In genomic region chr14:100246809-100247428, GRCh38 we compare ENCODE assay signal across 8 cellular contexts. TPM values are rescaled to one million over a fixed set of nuclear protein-coding genes. Genes with fewer than 3 reads are reported as not detected.
DNase-seq lines count a peak whose midpoint lies in the region; ATAC-seq and TF ChIP-seq lines count a peak whose summit lies in the region.

No MANE protein-coding gene starts in this region.

- H3K4me3 ChIP-seq in Karpas-422 (ENCODE audit: low read length) (no peak overlapping the region), Panc1 (ENCODE audit: low read depth in 2 of 2, low read length in 2 of 2) (no peak overlapping the region)

- no peaks in the 10 kb centered on the region for H3K27me3 ChIP-seq in Karpas-422 (ENCODE audit: low read length)
- no peaks in the 10 kb centered on the region for H3K27me3 ChIP-seq in Panc1 (ENCODE audit: control insufficient read depth, insufficient read depth, low read length)

- H4K20me1 ChIP-seq in Karpas-422 (ENCODE audit: insufficient read depth, low read depth, low read length), result peaks cover 79% of the 10 kb centered on the region

- peaks cover 37% of the 10 kb centered on the region for H3K4me1 Mint-ChIP-seq in mesothelial cell of epicardium

- peaks cover 5% of the 10 kb centered on the region for H3K36me3 Mint-ChIP-seq in mesothelial cell of epicardium

- CTCF ChIA-PET in Panc1 (lab: Charles Lee), result interaction anchor here (0.7 to 1.0 kb wide), 3 partner anchors 11 to 133 kb away, joined by 3 read pairs; no protein-coding TSS in a partner anchor

- DNase-seq in DMS53 (lab: John Stamatoyannopoulos, UW) (peak; percentile 80), Karpas-422 (peak; percentile 58), Panc1 (ENCODE audit: low read depth, low spot score) (no peak), dermis blood vessel endothelial cell (peak; percentile 74), mesothelial cell of epicardium (ENCODE audit: low spot score in 2 of 2, unreplicated experiment in 2 of 2) (no peak), HK-2 (ENCODE audit: unreplicated experiment) (no peak)

- no peaks in the 10 kb centered on the region for H3K9me3 Mint-ChIP-seq in mesothelial cell of epicardium

- no peak overlapping the region for H3K4me3 Mint-ChIP-seq in mesothelial cell of epicardium

- H3K9me3 ChIP-seq in Karpas-422 (ENCODE audit: low read length), result no peaks in the 10 kb centered on the region
- H3K9me3 ChIP-seq in Panc1 (ENCODE audit: control insufficient read depth, insufficient read depth, low read depth, low read length), result no peaks in the 10 kb centered on the region

- H3K4me1 ChIP-seq in Karpas-422 (ENCODE audit: low read length) (peaks cover 30% of the 10 kb centered on the region), Panc1 (ENCODE audit: control insufficient read depth, insufficient read depth, low read length) (peaks cover 28% of the 10 kb centered on the region)

- POLR2A ChIA-PET in Panc1 (lab: Charles Lee), result no interaction called here

- in situ Hi-C loops in Panc1 (cut with HindIII; ENCODE audit: low pct_unique_long_range_greater_than_20kb, low sequenced_read_pairs), result no loop called here

- H3K36me3 ChIP-seq in Karpas-422 (ENCODE audit: insufficient read depth, low read length), result peaks cover 15% of the 10 kb centered on the region
- no peaks in the 10 kb centered on the region for H3K36me3 ChIP-seq in Panc1 (ENCODE audit: control insufficient read depth, insufficient read depth, low read length)

- H3K27ac Mint-ChIP-seq in mesothelial cell of epicardium, result peak overlapping the region; percentile 92

- ATAC-seq in Panc1 (peak; percentile 83), HG02571 (IDR thresholded peaks at IDR 0.05; ENCODE audit: unreplicated experiment) (no peak), GM21717 (IDR thresholded peaks at IDR 0.05; ENCODE audit: unreplicated experiment) (no peak)

- no peaks in the 10 kb centered on the region for H3K27me3 Mint-ChIP-seq in mesothelial cell of epicardium (ENCODE audit: low read depth)

- no peaks in the 10 kb centered on the region for H3K9me2 ChIP-seq in Karpas-422 (replicated peaks; ENCODE audit: insufficient read depth, low read length)

- BruUV-seq in Panc1 (replicated peaks; lab: Mats Ljungman, UMichigan), result TSS peak; percentile 18

- H3K9ac ChIP-seq in Karpas-422 (ENCODE audit: low read length), result no peak overlapping the region

- H3K79me2 ChIP-seq in Karpas-422 (ENCODE audit: low read length), result peaks cover 99% of the 10 kb centered on the region

- no peak overlapping the region for H3K4me2 ChIP-seq in Karpas-422 (ENCODE audit: low read depth, low read length, poor library complexity, severe bottlenecking)

- H3K27ac ChIP-seq in Karpas-422 (ENCODE audit: low read length) (no peak overlapping the region), Panc1 (ENCODE audit: low read length) (no peak overlapping the region)

- TF ChIP-seq CTCF in Panc1 (IDR thresholded peaks at IDR 0.05), result peak; percentile 76
- TF ChIP-seq CTCF in mesothelial cell of epicardium (IDR thresholded peaks at IDR 0.05; ENCODE audit: unreplicated experiment), result no peak

- intact Hi-C loops in Panc1 (cut with micrococcal nuclease; ENCODE audit: unreplicated experiment), result no loop called here

- H2AFZ ChIP-seq in Karpas-422 (ENCODE audit: low read length), result no peak overlapping the region

RNA-seq across cellular contexts. Expression of gene YY1, which starts 8.0 kb away (rescaled TPM):
- 95.9 and 115 TPM in 2 replicates for total RNA-seq in Karpas-422 (2014; rRNA removed; shearing (Covaris generic); ENCODE audit: low replicate concordance)
- total RNA-seq in Panc1 (2021; ENCODE audit: unreplicated experiment), result 71.3 TPM
- 39.7 TPM for polyA plus RNA-seq in Panc1 (2012; ENCODE audit: insufficient read length)
- total RNA-seq in dermis blood vessel endothelial cell, result 55.1 and 63.1 TPM in 2 replicates
- total RNA-seq in mesothelial cell of epicardium, result 89.0 to 94.5 TPM (median 91.9 TPM) in 3 replicates

RNA-seq across cellular contexts. Expression of gene SLC25A29, which starts 59.3 kb away (rescaled TPM):
- total RNA-seq in Karpas-422 (2014; rRNA removed; shearing (Covaris generic); ENCODE audit: low replicate concordance), result 29.4 and 83.8 TPM in 2 replicates
- 33.6 TPM for total RNA-seq in Panc1 (2021; ENCODE audit: unreplicated experiment)
- 37.2 TPM for polyA plus RNA-seq in Panc1 (2012; ENCODE audit: insufficient read length)
- 86.2 and 145 TPM in 2 replicates for total RNA-seq in dermis blood vessel endothelial cell
- 102 to 103 TPM (median 102 TPM) in 3 replicates for total RNA-seq in mesothelial cell of epicardium

Comparison
In these comparisons a context has a peak if more than half of its experiments do, and no peak if none do; other contexts are left out.
1. DNase-seq: peak in DMS53 (single experiment), Karpas-422 (single experiment) and dermis blood vessel endothelial cell (single experiment); none in Panc1 (single experiment), mesothelial cell of epicardium (0 of 2) and HK-2 (single experiment).